In the genomic region with DNA sequence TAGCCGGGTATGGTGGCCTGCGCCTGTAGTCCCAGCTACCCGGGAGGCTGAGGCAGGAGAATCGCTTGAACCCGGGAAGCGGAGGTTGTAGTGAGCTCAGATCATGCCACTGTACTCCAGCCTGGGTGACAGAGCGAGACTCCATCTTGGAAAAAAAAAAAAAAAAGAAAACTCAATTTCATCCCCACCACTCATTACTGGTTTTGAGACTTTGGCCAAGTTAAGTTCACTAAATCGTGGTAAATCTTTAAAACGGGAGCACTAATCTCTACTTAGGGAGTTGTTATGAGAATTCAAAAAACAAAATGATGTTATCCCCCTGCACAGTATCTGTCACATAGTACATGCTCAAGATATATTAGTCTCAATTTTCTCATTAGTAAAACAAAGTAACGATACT, we compare ENCODE assay signal across 8 cellular contexts. TPM values are rescaled to one million over a fixed set of nuclear protein-coding genes. Genes with fewer than 3 reads are reported as not detected.
DNase-seq lines count a peak whose midpoint lies in the region; ATAC-seq lines count a peak whose summit lies in the region.
"Not testable (repeated sequence)": the region's sequence is repeated elsewhere in the genome, so short reads cannot be mapped to it uniquely, and the experiment has no call there.

No MANE protein-coding gene starts in this region.

- peaks cover 38 to 46% (median 43%) of the 10 kb centered on the region in 11 experiments for H3K36me3 ChIP-seq in BLaER1 treated with 17β-estradiol and CSF1 and Interleukin-3, amounts not matched to agents 10 nM and 100 nM
- H3K36me3 ChIP-seq in HUES6 (ENCODE audit: control insufficient read depth, insufficient read depth, low read length): peaks cover 33% of the 10 kb centered on the region
- peaks cover 13% of the 10 kb centered on the region for H3K36me3 ChIP-seq in iPS-15b (ENCODE audit: control insufficient read depth, insufficient read depth, low read length)

- POLR2A ChIA-PET in T-cell (lab: Charles Lee): interaction anchor here in 1 of 2 donors (0.6 to 1.0 kb wide), 2 partner anchors 8 to 16 kb away, joined by 3 read pairs; no protein-coding TSS in a partner anchor

- not testable (repeated sequence) for H3K27me3 ChIP-seq in BLaER1 treated with 17β-estradiol and CSF1 and Interleukin-3, amounts not matched to agents 10 nM and 100 nM; HUES6 (ENCODE audit: control insufficient read depth, insufficient read depth, low read length); iPS-15b (ENCODE audit: control insufficient read depth, insufficient read depth, low read length)

- peaks cover 13 to 33% (median 22%) of the 10 kb centered on the region in 10 experiments for H3K4me1 ChIP-seq in BLaER1 treated with 17β-estradiol and CSF1 and Interleukin-3, amounts not matched to agents 10 nM and 100 nM
- not testable (repeated sequence) for H3K4me1 ChIP-seq in HUES6 (ENCODE audit: control insufficient read depth, insufficient read depth, low read length); iPS-15b (ENCODE audit: control insufficient read depth, insufficient read depth, low read length)

- not testable (repeated sequence) for ATAC-seq in T-cell (replicated peaks in 1 of 4); effector memory CD8-positive, alpha-beta T cell (replicated peaks); natural killer cell treated with Interleukin-12 subunit alpha and Interleukin-12 subunit beta and Interleukin-15 and Interleukin-18, amount 100 ng/mL, for 72 hours

- H3K4me1 Mint-ChIP-seq in T-cell: peaks cover 25 to 31% (median 27%) of the 10 kb centered on the region in 3 donors
- H3K4me1 Mint-ChIP-seq in activated naive CD8-positive, alpha-beta T cell (ENCODE audit: low read depth): peaks cover 25% of the 10 kb centered on the region
- peaks cover 18 to 19% of the 10 kb centered on the region in 2 donors for H3K4me1 Mint-ChIP-seq in effector memory CD8-positive, alpha-beta T cell (ENCODE audit: low read depth in 2 of 2)
- H3K4me1 Mint-ChIP-seq in natural killer cell treated with Interleukin-12 subunit alpha and Interleukin-12 subunit beta and Interleukin-15 and Interleukin-18, amount 100 ng/mL, for 72 hours (ENCODE audit: low read depth in 2 of 2): peaks cover 12 to 21% of the 10 kb centered on the region in 2 donors
- peaks cover 30% of the 10 kb centered on the region for H3K4me1 Mint-ChIP-seq in stimulated activated naive CD8-positive, alpha-beta T cell treated with anti-CD3 and anti-CD28 coated beads, Interleukin-15, Interleukin-2, amounts not matched to agents 100 ng/mL and 50 ng/mL, for 24 hours (ENCODE audit: low read depth)

- peak overlapping the region; percentile 97 to 99 (median 98) for H3K4me3 Mint-ChIP-seq in T-cell
- H3K4me3 Mint-ChIP-seq in activated naive CD8-positive, alpha-beta T cell: peak overlapping the region; percentile 98
- peak overlapping the region; percentile 97 to 98 for H3K4me3 Mint-ChIP-seq in effector memory CD8-positive, alpha-beta T cell
- peak overlapping the region; percentile 98 for H3K4me3 Mint-ChIP-seq in natural killer cell treated with Interleukin-12 subunit alpha and Interleukin-12 subunit beta and Interleukin-15 and Interleukin-18, amount 100 ng/mL, for 72 hours
- H3K4me3 Mint-ChIP-seq in stimulated activated naive CD8-positive, alpha-beta T cell treated with anti-CD3 and anti-CD28 coated beads, Interleukin-15, Interleukin-2, amounts not matched to agents 100 ng/mL and 50 ng/mL, for 24 hours: peak overlapping the region; percentile 99

- DNase-seq in T-cell; effector memory CD8-positive, alpha-beta T cell; natural killer cell treated with Interleukin-12 subunit alpha and Interleukin-12 subunit beta and Interleukin-15 and Interleukin-18, amount 100 ng/mL, for 72 hours (ENCODE audit: low spot score): not testable (repeated sequence)

- not testable (repeated sequence) for H3K9me3 ChIP-seq in BLaER1 treated with 17β-estradiol and CSF1 and Interleukin-3, amounts not matched to agents 10 nM and 100 nM (replicated peaks in 1 of 11); HUES6 (ENCODE audit: control insufficient read depth, insufficient read depth, low read depth, low read length); iPS-15b (ENCODE audit: control insufficient read depth, insufficient read depth, low read length)

- H3K9ac ChIP-seq in BLaER1 treated with 17β-estradiol and CSF1 and Interleukin-3, amounts not matched to agents 10 nM and 100 nM: peak overlapping the region; percentile 77 to 93 (median 88)
- not testable (repeated sequence) for H3K9ac ChIP-seq in HUES6 (ENCODE audit: low read length)
- H3K9ac ChIP-seq in iPS-15b (ENCODE audit: low read depth, low read length): peak overlapping the region; percentile 57

- not testable (repeated sequence) for H3K27me3 Mint-ChIP-seq in T-cell; activated naive CD8-positive, alpha-beta T cell; effector memory CD8-positive, alpha-beta T cell; natural killer cell treated with Interleukin-12 subunit alpha and Interleukin-12 subunit beta and Interleukin-15 and Interleukin-18, amount 100 ng/mL, for 72 hours; stimulated activated naive CD8-positive, alpha-beta T cell treated with anti-CD3 and anti-CD28 coated beads, Interleukin-15, Interleukin-2, amounts not matched to agents 100 ng/mL and 50 ng/mL, for 24 hours

- peak overlapping the region; percentile 91 to 93 for H3K27ac Mint-ChIP-seq in T-cell
- H3K27ac Mint-ChIP-seq in activated naive CD8-positive, alpha-beta T cell: peak overlapping the region; percentile 87
- H3K27ac Mint-ChIP-seq in effector memory CD8-positive, alpha-beta T cell: peak overlapping the region; percentile 91 to 93
- H3K27ac Mint-ChIP-seq in natural killer cell treated with Interleukin-12 subunit alpha and Interleukin-12 subunit beta and Interleukin-15 and Interleukin-18, amount 100 ng/mL, for 72 hours: peak overlapping the region; percentile 81 to 94
- H3K27ac Mint-ChIP-seq in stimulated activated naive CD8-positive, alpha-beta T cell treated with anti-CD3 and anti-CD28 coated beads, Interleukin-15, Interleukin-2, amounts not matched to agents 100 ng/mL and 50 ng/mL, for 24 hours: peak overlapping the region; percentile 90

- H3K9me3 Mint-ChIP-seq in T-cell; activated naive CD8-positive, alpha-beta T cell (ENCODE audit: low read depth); effector memory CD8-positive, alpha-beta T cell; natural killer cell treated with Interleukin-12 subunit alpha and Interleukin-12 subunit beta and Interleukin-15 and Interleukin-18, amount 100 ng/mL, for 72 hours; stimulated activated naive CD8-positive, alpha-beta T cell treated with anti-CD3 and anti-CD28 coated beads, Interleukin-15, Interleukin-2, amounts not matched to agents 100 ng/mL and 50 ng/mL, for 24 hours: not testable (repeated sequence)

- peaks cover 0 to 26% (median 5%) of the 10 kb centered on the region in 11 experiments; a peak in 16 of 22 replicates for H4K20me1 ChIP-seq in BLaER1 treated with 17β-estradiol and CSF1 and Interleukin-3, amounts not matched to agents 10 nM and 100 nM

- peak overlapping the region; percentile 69 to 93 (median 81) for H3K4me2 ChIP-seq in BLaER1 treated with 17β-estradiol and CSF1 and Interleukin-3, amounts not matched to agents 10 nM and 100 nM

- CTCF ChIA-PET in T-cell (lab: Charles Lee): interaction anchor here (0.6 to 1.8 kb wide), 8 partner anchors 8 to 260 kb away, joined by 3 to 6 read pairs (median 4); a partner anchor contains a TSS

- H3K36me3 Mint-ChIP-seq in T-cell: peaks cover 20% of the 10 kb centered on the region
- not testable (repeated sequence) for H3K36me3 Mint-ChIP-seq in activated naive CD8-positive, alpha-beta T cell
- H3K36me3 Mint-ChIP-seq in effector memory CD8-positive, alpha-beta T cell (ENCODE audit: insufficient read depth): peaks cover 68% of the 10 kb centered on the region
- H3K36me3 Mint-ChIP-seq in natural killer cell treated with Interleukin-12 subunit alpha and Interleukin-12 subunit beta and Interleukin-15 and Interleukin-18, amount 100 ng/mL, for 72 hours: peaks cover 11% of the 10 kb centered on the region
- H3K36me3 Mint-ChIP-seq in stimulated activated naive CD8-positive, alpha-beta T cell treated with anti-CD3 and anti-CD28 coated beads, Interleukin-15, Interleukin-2, amounts not matched to agents 100 ng/mL and 50 ng/mL, for 24 hours (ENCODE audit: low read depth): peaks cover 22% of the 10 kb centered on the region

- peak overlapping the region in 3 of 11 experiments; percentile 80 to 85 (median 81); a peak in 4 of 22 replicates for H3K27ac ChIP-seq in BLaER1 treated with 17β-estradiol and CSF1 and Interleukin-3, amounts not matched to agents 10 nM and 100 nM
- H3K27ac ChIP-seq in HUES6 (ENCODE audit: low read depth, low read length): not testable (repeated sequence)

- H3K4me3 ChIP-seq in BLaER1 treated with 17β-estradiol and CSF1 and Interleukin-3, amounts not matched to agents 10 nM and 100 nM: peak overlapping the region; percentile 73 to 97 (median 84)
- H3K4me3 ChIP-seq in HUES6 (ENCODE audit: low read depth, low read length) (peak overlapping the region; percentile 87), iPS-15b (ENCODE audit: low read depth, low read length) (peak overlapping the region; percentile 89)

RNA-seq across cellular contexts. Expression of a gene that starts 1.1 kb away (rescaled TPM):
- total RNA-seq in T-cell: 10 to 100 TPM; 14.6 to 53.5 (median 46.0) TPM
- 10 to 100 TPM; 53.3 to 73.2 TPM for total RNA-seq in natural killer cell treated with Interleukin-12 subunit alpha and Interleukin-12 subunit beta and Interleukin-15 and Interleukin-18, amount 100 ng/mL, for 72 hours

RNA-seq across cellular contexts. Expression of a gene that starts 4.3 kb away (rescaled TPM):
- 10 to 100 TPM; 33.9 to 63.1 (median 53.1) TPM for total RNA-seq in T-cell
- 10 to 100 TPM; 67.9 to 68.5 TPM for total RNA-seq in natural killer cell treated with Interleukin-12 subunit alpha and Interleukin-12 subunit beta and Interleukin-15 and Interleukin-18, amount 100 ng/mL, for 72 hours

RNA-seq across cellular contexts. Expression of a gene that starts 27.4 kb away (rescaled TPM):
- 10 to 100 TPM; 38.0 to 43.3 (median 39.2) TPM for total RNA-seq in T-cell
- 10 to 100 TPM; 37.4 to 41.4 TPM for total RNA-seq in natural killer cell treated with Interleukin-12 subunit alpha and Interleukin-12 subunit beta and Interleukin-15 and Interleukin-18, amount 100 ng/mL, for 72 hours
